ENCODE assay signal across 20 cellular contexts in the genomic region with DNA sequence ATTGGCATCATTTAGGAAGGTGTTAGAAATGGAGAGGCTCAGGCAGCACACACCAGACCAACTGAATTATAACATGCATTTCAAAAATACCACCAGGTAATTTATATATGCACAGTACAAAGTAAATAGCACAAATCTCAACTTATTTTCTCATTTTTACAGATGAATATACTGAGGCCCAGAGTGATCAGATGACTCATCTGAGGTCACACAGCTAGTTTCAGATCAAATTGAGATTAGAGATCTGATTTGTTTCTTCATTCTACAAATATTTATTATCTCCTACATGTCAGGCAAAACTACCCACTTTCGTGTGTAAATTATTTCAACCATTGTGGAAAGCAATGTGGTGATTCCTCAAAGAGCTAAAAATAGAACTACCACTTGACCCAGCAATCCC.
"Had no signal": no experiment of that assay in that cellular context is flagged by ENCODE, and none has a peak within 500 bp of the region (broad histone marks: within the 10 kb centered on the region; RNA-seq: fewer than 3 reads in every experiment).

No MANE protein-coding gene starts in this region.

- ATAC-seq: left cardiac atrium; left lung; naive thymus-derived CD4-positive, alpha-beta T cell; right lobe of liver had no signal

- H3K4me3 ChIP-seq: left lung, neural progenitor cell, right lobe of liver, testis, tibial artery had no signal

- H3K9me3 ChIP-seq: right lobe of liver, testis had no signal

- H3K4me2 ChIP-seq: neural progenitor cell had no signal

- H3K36me3 ChIP-seq: left lung, neural progenitor cell, right lobe of liver, tibial artery had no signal

- H3K9ac ChIP-seq: neural progenitor cell, parathyroid adenoma had no signal

- H3K27ac ChIP-seq: left lung, neural progenitor cell, parathyroid adenoma, right lobe of liver, testis, tibial artery had no signal

- H3K27ac Mint-ChIP-seq: naive thymus-derived CD4-positive, alpha-beta T cell; nephron; neural progenitor cell; progenitor cell of endocrine pancreas; type B pancreatic cell had no signal

- H3K4me1 Mint-ChIP-seq: naive thymus-derived CD4-positive, alpha-beta T cell; nephron had no signal

- H3K27me3 ChIP-seq: left lung, neural progenitor cell, right lobe of liver, testis, tibial artery had no signal

- H3K4me3 Mint-ChIP-seq: naive thymus-derived CD4-positive, alpha-beta T cell; nephron; neural progenitor cell; type B pancreatic cell had no signal

- H3K36me3 Mint-ChIP-seq: naive thymus-derived CD4-positive, alpha-beta T cell; neural progenitor cell; type B pancreatic cell had no signal

- H3K4me1 ChIP-seq: left lung, neural progenitor cell, right lobe of liver had no signal

- DNase-seq: cortex of kidney; head of caudate nucleus; left cardiac atrium; left lung; mesendoderm; midbrain; naive thymus-derived CD4-positive, alpha-beta T cell; right lobe of liver; small intestine; stimulated activated CD4-positive, alpha-beta T cell treated with anti-CD3 and anti-CD28 coated beads, Interleukin-15, amount 100 ng/mL, for 24 hours; stimulated activated CD4-positive, alpha-beta T cell treated with anti-CD3 and anti-CD28 coated beads, Interleukin-2, amount 100 ng/mL, for 48 hours; stimulated activated naive CD4-positive, alpha-beta T cell; substantia nigra; testis; tibial artery had no signal

- H2AFZ ChIP-seq: neural progenitor cell, parathyroid adenoma had no signal

- H3K27me3 Mint-ChIP-seq: naive thymus-derived CD4-positive, alpha-beta T cell had no signal
